Comparison of ENCODE assay signal across 16 cellular contexts in genomic region chr6:160042788-160043301, GRCh38.
DNase-seq lines count a peak whose midpoint lies in the region; ATAC-seq, FAIRE-seq and TF ChIP-seq lines count a peak whose summit lies in the region.
"Had no signal": no experiment of that assay in that cellular context is flagged by ENCODE, and none has a peak within 500 bp of the region (broad histone marks: within the 10 kb centered on the region; RNA-seq: fewer than 3 reads in every experiment).

No MANE protein-coding gene starts in this region.

- TF ChIP-seq POLR2A in H54 (IDR thresholded peaks at IDR 0.05; ENCODE audit: low read depth, low read length): no peak

- H4K20me1 ChIP-seq in PC-3 (ENCODE audit: low read length): no peaks in the 10 kb centered on the region
- H4K20me1 ChIP-seq in osteoblast (ENCODE audit: insufficient read depth, low read length): peaks cover 15% of the 10 kb centered on the region

- H2AFZ ChIP-seq in PC-3 (ENCODE audit: low read length): no peak overlapping the region
- no peak overlapping the region for H2AFZ ChIP-seq in osteoblast (ENCODE audit: low read length)

- H3K27me3 Mint-ChIP-seq in activated T-helper 1 cell treated with anti-CD3 and anti-CD28 coated beads, Interleukin-12 subunit alpha, Interleukin-12 subunit beta, Interleukin-2, Interleukin-4 antibody, amounts not matched to agents 30 ng/mL and 10 ng/mL and 1 ng/mL, durations not matched to agents 14 hours and 24 hours and 36 hours (ENCODE audit: insufficient read depth): no peaks in the 10 kb centered on the region
- H3K27me3 Mint-ChIP-seq: activated B cell treated with CpG ODN at 0.5 μM for 24 hours; central memory CD8-positive, alpha-beta T cell had no signal

- peak; percentile 18 for DNase-seq in AG10803 (ENCODE audit: low read depth)
- DNase-seq in PC-3: peak; percentile 85
- peak; percentile 72 for DNase-seq in fibroblast of gingiva (ENCODE audit: low read depth)
- peak; percentile 87 for DNase-seq in osteoblast (ENCODE audit: insufficient read length, low spot score, missing footprints)
- no peak for DNase-seq in activated T-helper 1 cell treated with anti-CD3 and anti-CD28 coated beads, Interleukin-12 subunit alpha, Interleukin-12 subunit beta, Interleukin-2, Interleukin-4 antibody, amounts not matched to agents 30 ng/mL and 10 ng/mL and 1 ng/mL, durations not matched to agents 14 hours and 24 hours and 36 hours (ENCODE audit: low spot score)
- DNase-seq in stimulated activated CD4-positive, alpha-beta T cell treated with anti-CD3 and anti-CD28 coated beads, Interleukin-15, amount 100 ng/mL, for 24 hours: no peak
- DNase-seq in H54 (ENCODE audit: insufficient read length, low spot score): no peak
- DNase-seq in HUDEP-2 (lab: John Stamatoyannopoulos, UW; ENCODE audit: unreplicated experiment in 76 of 76): no peak
- DNase-seq: activated B cell treated with CpG ODN at 0.5 μM for 24 hours, NCI-H1105 treated with DMSO at 0.1 percent for 48 hours, NCI-H526, SJCRH30, uterus had no signal

- H3K4me2 ChIP-seq in PC-3 (ENCODE audit: low read length) (peak overlapping the region; percentile 82), osteoblast (ENCODE audit: insufficient read depth, low read length) (peak overlapping the region; percentile 80)
- H3K4me2 ChIP-seq: BLaER1 had no signal

- peak overlapping the region; percentile 84 for H3K9ac ChIP-seq in PC-3 (ENCODE audit: low read length)
- H3K9ac ChIP-seq: BLaER1 had no signal

- H3K36me3 Mint-ChIP-seq in activated T-helper 1 cell treated with anti-CD3 and anti-CD28 coated beads, Interleukin-12 subunit alpha, Interleukin-12 subunit beta, Interleukin-2, Interleukin-4 antibody, amounts not matched to agents 30 ng/mL and 10 ng/mL and 1 ng/mL, durations not matched to agents 14 hours and 24 hours and 36 hours (ENCODE audit: low read depth): peaks cover 64% of the 10 kb centered on the region

- peaks cover 6% of the 10 kb centered on the region for H3F3A ChIP-seq in PC-3 (ENCODE audit: low read length, unreplicated experiment)

- peaks cover 37% of the 10 kb centered on the region for H3K36me3 ChIP-seq in PC-3 (ENCODE audit: low read depth, low read length)
- peaks cover 53% of the 10 kb centered on the region for H3K36me3 ChIP-seq in osteoblast (ENCODE audit: insufficient read depth, low read length)
- H3K36me3 ChIP-seq: uterus had no signal

- no TSS peak for BruUV-seq in PC-3 (replicated peaks; lab: Mats Ljungman, UMichigan)

- H3K27ac ChIP-seq in PC-3 (ENCODE audit: low read length) (peak overlapping the region; percentile 99), osteoblast (ENCODE audit: low read depth, low read length) (peak overlapping the region; percentile 78)
- H3K27ac ChIP-seq: BLaER1, HL-60, SJCRH30, uterus had no signal

- H3K9me3 Mint-ChIP-seq in activated T-helper 1 cell treated with anti-CD3 and anti-CD28 coated beads, Interleukin-12 subunit alpha, Interleukin-12 subunit beta, Interleukin-2, Interleukin-4 antibody, amounts not matched to agents 30 ng/mL and 10 ng/mL and 1 ng/mL, durations not matched to agents 14 hours and 24 hours and 36 hours: no peaks in the 10 kb centered on the region
- H3K9me3 Mint-ChIP-seq: activated B cell treated with CpG ODN at 0.5 μM for 24 hours; central memory CD8-positive, alpha-beta T cell had no signal

- TF ChIP-seq CTCF in AG10803 (conservative IDR thresholded peaks at IDR 0.05; ENCODE audit: low read length) (no peak), PC-3 (conservative IDR thresholded peaks at IDR 0.05; ENCODE audit: low read depth, low read length) (no peak), osteoblast (IDR thresholded peaks at IDR 0.05; ENCODE audit: extremely low read depth, low read depth, low read length) (no peak)

- H3K9me3 ChIP-seq in PC-3 (ENCODE audit: low read length) (no peaks in the 10 kb centered on the region), osteoblast (ENCODE audit: low read depth, low read length) (no peaks in the 10 kb centered on the region)
- H3K9me3 ChIP-seq: BLaER1, SJCRH30, uterus had no signal

- intact Hi-C loops in PC-3 (cut with micrococcal nuclease): loop anchor here (2.0 to 5.0 kb wide), 2 partner anchors 71 to 180 kb away; no protein-coding TSS in a partner anchor
- intact Hi-C loops in activated T-helper 1 cell treated with anti-CD3 and anti-CD28 coated beads, Interleukin-12 subunit alpha, Interleukin-12 subunit beta, Interleukin-2, Interleukin-4 antibody, amounts not matched to agents 30 ng/mL and 10 ng/mL and 1 ng/mL, durations not matched to agents 14 hours and 24 hours and 36 hours (cut with micrococcal nuclease): no loop called here

- H3K79me2 ChIP-seq in PC-3 (ENCODE audit: low read length) (peaks cover 11% of the 10 kb centered on the region; the same call in 1 of the 2 replicates), osteoblast (ENCODE audit: insufficient read depth, low read length) (peaks cover 7% of the 10 kb centered on the region)

- POLR2A ChIA-PET in PC-3 (lab: Charles Lee; ENCODE audit: unreplicated experiment): no interaction called here

- H3K9me2 ChIP-seq in PC-3 (replicated peaks; ENCODE audit: low read length): no peaks in the 10 kb centered on the region

- FAIRE-seq in H54 (lab: Jason Lieb, UNC): no peak

- no peak overlapping the region for H3K4me3 Mint-ChIP-seq in activated T-helper 1 cell treated with anti-CD3 and anti-CD28 coated beads, Interleukin-12 subunit alpha, Interleukin-12 subunit beta, Interleukin-2, Interleukin-4 antibody, amounts not matched to agents 30 ng/mL and 10 ng/mL and 1 ng/mL, durations not matched to agents 14 hours and 24 hours and 36 hours
- H3K4me3 Mint-ChIP-seq: activated B cell treated with CpG ODN at 0.5 μM for 24 hours; central memory CD8-positive, alpha-beta T cell had no signal

- H3K4me1 ChIP-seq in PC-3 (ENCODE audit: insufficient read depth, low read length): peaks cover 36% of the 10 kb centered on the region
- peaks cover 33% of the 10 kb centered on the region for H3K4me1 ChIP-seq in osteoblast (ENCODE audit: insufficient read depth, low read length)
- H3K4me1 ChIP-seq: BLaER1, SJCRH30, uterus had no signal

- H3K4me3 ChIP-seq in AG10803 (ENCODE audit: low read length) (no peak overlapping the region), PC-3 (ENCODE audit: low read length) (peak overlapping the region; percentile 60), osteoblast (ENCODE audit: insufficient read depth, low read length) (peak overlapping the region; percentile 32)
- H3K4me3 ChIP-seq: BLaER1, SJCRH30, uterus had no signal

- H3K27ac Mint-ChIP-seq in activated T-helper 1 cell treated with anti-CD3 and anti-CD28 coated beads, Interleukin-12 subunit alpha, Interleukin-12 subunit beta, Interleukin-2, Interleukin-4 antibody, amounts not matched to agents 30 ng/mL and 10 ng/mL and 1 ng/mL, durations not matched to agents 14 hours and 24 hours and 36 hours: no peak overlapping the region
- H3K27ac Mint-ChIP-seq: activated B cell treated with CpG ODN at 0.5 μM for 24 hours had no signal

- H3K4me1 Mint-ChIP-seq in activated T-helper 1 cell treated with anti-CD3 and anti-CD28 coated beads, Interleukin-12 subunit alpha, Interleukin-12 subunit beta, Interleukin-2, Interleukin-4 antibody, amounts not matched to agents 30 ng/mL and 10 ng/mL and 1 ng/mL, durations not matched to agents 14 hours and 24 hours and 36 hours (ENCODE audit: low read depth): peaks cover 36% of the 10 kb centered on the region

- ATAC-seq in PC-3: peak; percentile 65

- CTCF ChIA-PET in PC-3 (lab: Charles Lee): no interaction called here

- H3K27me3 ChIP-seq in PC-3 (ENCODE audit: low read length) (no peaks in the 10 kb centered on the region), osteoblast (ENCODE audit: insufficient read depth, low read length) (no peaks in the 10 kb centered on the region)
- H3K27me3 ChIP-seq: BLaER1, SJCRH30, uterus had no signal

Comparison
In these comparisons a context has a peak if more than half of its experiments do, and no peak if none do; other contexts are left out.
1. DNase-seq: peak in AG10803 (single experiment), PC-3 (single experiment), fibroblast of gingiva (single experiment) and osteoblast (single experiment); none in activated T-helper 1 cell treated with anti-CD3 and anti-CD28 coated beads, Interleukin-12 subunit alpha, Interleukin-12 subunit beta, Interleukin-2, Interleukin-4 antibody, amounts not matched to agents 30 ng/mL and 10 ng/mL and 1 ng/mL, durations not matched to agents 14 hours and 24 hours and 36 hours (single experiment), stimulated activated CD4-positive, alpha-beta T cell treated with anti-CD3 and anti-CD28 coated beads, Interleukin-15, amount 100 ng/mL, for 24 hours (single experiment), H54 (single experiment) and HUDEP-2 (0 of 76).